In the genomic region with DNA sequence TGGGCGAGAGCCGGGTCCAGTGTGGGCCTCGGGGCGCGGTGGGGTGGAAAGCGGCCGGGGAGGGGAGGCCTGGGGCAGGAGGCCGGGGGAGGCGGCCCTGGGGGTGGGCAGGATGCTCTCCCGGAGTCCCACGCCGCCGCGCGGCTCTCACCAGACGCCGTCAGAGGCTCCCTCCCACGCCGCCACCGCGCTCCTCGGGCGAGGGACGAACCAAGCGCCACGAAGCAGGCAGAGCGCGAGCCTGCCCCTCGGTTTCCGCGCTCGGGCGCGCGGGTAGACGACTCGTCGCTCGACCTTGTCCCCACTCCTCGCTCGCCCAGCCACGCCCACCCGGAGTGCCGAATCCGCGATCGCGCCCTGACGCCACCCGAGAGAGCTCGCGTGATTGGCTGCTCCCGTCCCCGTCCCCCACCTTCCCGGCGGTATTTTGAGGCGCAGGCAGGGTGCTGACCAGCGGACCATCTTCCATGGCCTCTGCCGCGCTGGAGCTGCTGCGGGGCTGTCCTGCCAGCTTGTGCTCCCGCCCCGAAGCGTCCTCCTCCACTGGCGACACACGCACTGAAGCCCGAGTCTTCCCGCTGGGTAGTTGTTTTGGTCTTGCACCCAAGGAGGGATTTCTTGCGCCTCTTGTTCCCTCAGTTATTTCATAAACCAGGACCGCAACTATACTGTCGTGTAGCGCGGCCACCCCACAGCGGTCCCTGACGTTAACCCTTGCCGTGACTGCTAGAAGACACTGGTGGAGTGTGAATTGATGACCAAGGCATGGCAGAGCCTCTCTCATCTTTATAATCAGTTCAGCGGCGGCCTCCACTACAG, we compare ENCODE assay signal across 1 cellular context.
TF ChIP-seq lines count a peak whose summit lies in the region.

A gene with protein sequence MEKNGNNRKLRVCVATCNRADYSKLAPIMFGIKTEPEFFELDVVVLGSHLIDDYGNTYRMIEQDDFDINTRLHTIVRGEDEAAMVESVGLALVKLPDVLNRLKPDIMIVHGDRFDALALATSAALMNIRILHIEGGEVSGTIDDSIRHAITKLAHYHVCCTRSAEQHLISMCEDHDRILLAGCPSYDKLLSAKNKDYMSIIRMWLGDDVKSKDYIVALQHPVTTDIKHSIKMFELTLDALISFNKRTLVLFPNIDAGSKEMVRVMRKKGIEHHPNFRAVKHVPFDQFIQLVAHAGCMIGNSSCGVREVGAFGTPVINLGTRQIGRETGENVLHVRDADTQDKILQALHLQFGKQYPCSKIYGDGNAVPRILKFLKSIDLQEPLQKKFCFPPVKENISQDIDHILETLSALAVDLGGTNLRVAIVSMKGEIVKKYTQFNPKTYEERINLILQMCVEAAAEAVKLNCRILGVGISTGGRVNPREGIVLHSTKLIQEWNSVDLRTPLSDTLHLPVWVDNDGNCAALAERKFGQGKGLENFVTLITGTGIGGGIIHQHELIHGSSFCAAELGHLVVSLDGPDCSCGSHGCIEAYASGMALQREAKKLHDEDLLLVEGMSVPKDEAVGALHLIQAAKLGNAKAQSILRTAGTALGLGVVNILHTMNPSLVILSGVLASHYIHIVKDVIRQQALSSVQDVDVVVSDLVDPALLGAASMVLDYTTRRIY (minus strand): TSS at position 279 of the 819 bp plus-strand sequence. CDS start 9,093 bp downstream, outside the sequence.

TF ChIP-seq in HepG2, 621 proteins besides CTCF, POLR2A, EP300 and RAD21 (continued from another document and continues in another):
- TF ChIP-seq, protein P1, sequence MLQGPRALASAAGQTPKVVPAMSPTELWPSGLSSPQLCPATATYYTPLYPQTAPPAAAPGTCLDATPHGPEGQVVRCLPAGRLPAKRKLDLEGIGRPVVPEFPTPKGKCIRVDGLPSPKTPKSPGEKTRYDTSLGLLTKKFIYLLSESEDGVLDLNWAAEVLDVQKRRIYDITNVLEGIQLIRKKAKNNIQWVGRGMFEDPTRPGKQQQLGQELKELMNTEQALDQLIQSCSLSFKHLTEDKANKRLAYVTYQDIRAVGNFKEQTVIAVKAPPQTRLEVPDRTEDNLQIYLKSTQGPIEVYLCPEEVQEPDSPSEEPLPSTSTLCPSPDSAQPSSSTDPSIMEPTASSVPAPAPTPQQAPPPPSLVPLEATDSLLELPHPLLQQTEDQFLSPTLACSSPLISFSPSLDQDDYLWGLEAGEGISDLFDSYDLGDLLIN (CRISPR knock-in tag; IDR thresholded peaks at IDR 0.05; ENCODE audit: borderline replicate concordance) = peak; percentile 86; the same call in 1 of the 2 replicates
- TF ChIP-seq DMTF1 (CRISPR knock-in tag; IDR thresholded peaks at IDR 0.05) = no peak
- TF ChIP-seq, protein P2, sequence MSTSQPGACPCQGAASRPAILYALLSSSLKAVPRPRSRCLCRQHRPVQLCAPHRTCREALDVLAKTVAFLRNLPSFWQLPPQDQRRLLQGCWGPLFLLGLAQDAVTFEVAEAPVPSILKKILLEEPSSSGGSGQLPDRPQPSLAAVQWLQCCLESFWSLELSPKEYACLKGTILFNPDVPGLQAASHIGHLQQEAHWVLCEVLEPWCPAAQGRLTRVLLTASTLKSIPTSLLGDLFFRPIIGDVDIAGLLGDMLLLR (CRISPR knock-in tag; IDR thresholded peaks at IDR 0.05) = peak; percentile 56
- TF ChIP-seq DPF2 (CRISPR knock-in tag; IDR thresholded peaks at IDR 0.05; ENCODE audit: borderline replicate concordance, low read depth) = no peak
- TF ChIP-seq HIVEP1 (CRISPR knock-in tag; IDR thresholded peaks at IDR 0.05) = peak; percentile 71
- TF ChIP-seq, protein P3, sequence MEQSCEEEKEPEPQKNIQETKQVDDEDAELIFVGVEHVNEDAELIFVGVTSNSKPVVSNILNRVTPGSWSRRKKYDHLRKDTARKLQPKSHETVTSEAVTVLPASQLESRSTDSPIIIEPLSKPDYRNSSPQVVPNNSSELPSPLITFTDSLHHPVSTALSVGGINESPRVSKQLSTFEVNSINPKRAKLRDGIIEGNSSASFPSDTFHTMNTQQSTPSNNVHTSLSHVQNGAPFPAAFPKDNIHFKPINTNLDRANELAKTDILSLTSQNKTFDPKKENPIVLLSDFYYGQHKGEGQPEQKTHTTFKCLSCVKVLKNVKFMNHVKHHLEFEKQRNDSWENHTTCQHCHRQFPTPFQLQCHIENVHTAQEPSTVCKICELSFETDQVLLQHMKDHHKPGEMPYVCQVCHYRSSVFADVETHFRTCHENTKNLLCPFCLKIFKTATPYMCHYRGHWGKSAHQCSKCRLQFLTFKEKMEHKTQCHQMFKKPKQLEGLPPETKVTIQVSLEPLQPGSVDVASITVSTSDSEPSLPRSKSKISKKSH (CRISPR knock-in tag; IDR thresholded peaks at IDR 0.05; ENCODE audit: borderline replicate concordance) = peak; percentile 70; the same call in 1 of the 2 replicates
- no peak for TF ChIP-seq ZNF569 (CRISPR knock-in tag; IDR thresholded peaks at IDR 0.05; ENCODE audit: borderline replicate concordance)
- TF ChIP-seq ZNF484 (CRISPR knock-in tag; IDR thresholded peaks at IDR 0.05; ENCODE audit: borderline replicate concordance, low read depth) = no peak
- TF ChIP-seq NR3C1 (CRISPR knock-in tag; IDR thresholded peaks at IDR 0.05) = no peak
- peak; percentile 61; the same call in 1 of the 2 replicates for TF ChIP-seq ZHX1 (CRISPR knock-in tag; IDR thresholded peaks at IDR 0.05; ENCODE audit: low read depth)
- TF ChIP-seq ZNF317 (CRISPR knock-in tag; IDR thresholded peaks at IDR 0.05) = peak; percentile 79; the same call in 1 of the 2 replicates
- no peak for TF ChIP-seq ZFAT (CRISPR knock-in tag; conservative IDR thresholded peaks at IDR 0.05)
- TF ChIP-seq ZNF446 (CRISPR knock-in tag; IDR thresholded peaks at IDR 0.05) = no peak; the same call in 1 of the 2 replicates
- peak; percentile 93 for TF ChIP-seq ZFX (CRISPR knock-in tag; IDR thresholded peaks at IDR 0.05; ENCODE audit: low read depth)
- TF ChIP-seq POLR2AphosphoS5 (IDR thresholded peaks at IDR 0.05; ENCODE audit: low read depth, low read length) = peak; percentile 94
- no peak for TF ChIP-seq ZBTB21 (CRISPR knock-in tag; IDR thresholded peaks at IDR 0.05)
- no peak for TF ChIP-seq ZBTB1 (CRISPR knock-in tag; IDR thresholded peaks at IDR 0.05; ENCODE audit: borderline replicate concordance)
- peak; percentile 29; the same call in 1 of the 2 replicates for TF ChIP-seq TARDBP (CRISPR knock-in tag; IDR thresholded peaks at IDR 0.05)
- TF ChIP-seq ZNF180 (CRISPR knock-in tag; IDR thresholded peaks at IDR 0.05; ENCODE audit: borderline replicate concordance, low read depth) = no peak
- no peak for TF ChIP-seq ZNF614 (CRISPR knock-in tag; IDR thresholded peaks at IDR 0.05; ENCODE audit: borderline replicate concordance)
- no peak for TF ChIP-seq ZNF20 (CRISPR knock-in tag; IDR thresholded peaks at IDR 0.05)
- peak; percentile 96 for TF ChIP-seq TAF1 (CRISPR knock-in tag; IDR thresholded peaks at IDR 0.05)
- TF ChIP-seq ZNF878 (CRISPR knock-in tag; IDR thresholded peaks at IDR 0.05) = peak; percentile 84
- no peak for TF ChIP-seq GABPA (IDR thresholded peaks at IDR 0.05; ENCODE audit: low read depth, low read length)
- no peak for TF ChIP-seq GABPA (CRISPR knock-in tag; IDR thresholded peaks at IDR 0.05; ENCODE audit: low read depth)
- TF ChIP-seq ZNF720 (CRISPR knock-in tag; IDR thresholded peaks at IDR 0.05) = no peak
- peak; percentile 59; the same call in 1 of the 2 replicates for TF ChIP-seq E2F1 (CRISPR knock-in tag; IDR thresholded peaks at IDR 0.05)
- TF ChIP-seq, protein P4, sequence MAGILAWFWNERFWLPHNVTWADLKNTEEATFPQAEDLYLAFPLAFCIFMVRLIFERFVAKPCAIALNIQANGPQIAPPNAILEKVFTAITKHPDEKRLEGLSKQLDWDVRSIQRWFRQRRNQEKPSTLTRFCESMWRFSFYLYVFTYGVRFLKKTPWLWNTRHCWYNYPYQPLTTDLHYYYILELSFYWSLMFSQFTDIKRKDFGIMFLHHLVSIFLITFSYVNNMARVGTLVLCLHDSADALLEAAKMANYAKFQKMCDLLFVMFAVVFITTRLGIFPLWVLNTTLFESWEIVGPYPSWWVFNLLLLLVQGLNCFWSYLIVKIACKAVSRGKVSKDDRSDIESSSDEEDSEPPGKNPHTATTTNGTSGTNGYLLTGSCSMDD (CRISPR knock-in tag; IDR thresholded peaks at IDR 0.05) = no peak
- peak; percentile 58; the same call in 1 of the 2 replicates for TF ChIP-seq GPN1 (CRISPR knock-in tag; IDR thresholded peaks at IDR 0.05; ENCODE audit: borderline replicate concordance)
- TF ChIP-seq HDAC2 (CRISPR knock-in tag; IDR thresholded peaks at IDR 0.05) = peak; percentile 34; the same call in 1 of the 2 replicates
- no peak for TF ChIP-seq ZSCAN9 (CRISPR knock-in tag; IDR thresholded peaks at IDR 0.05; ENCODE audit: borderline replicate concordance)
- no peak for TF ChIP-seq SOX13 (IDR thresholded peaks at IDR 0.05)
- TF ChIP-seq SOX13 (CRISPR knock-in tag; conservative IDR thresholded peaks at IDR 0.05 in 1 of 2, IDR thresholded peaks at IDR 0.05 in 1 of 2) = peak in 1 of 2 experiments; percentile 37; a peak in 1 of 4 replicates
- no peak for TF ChIP-seq MZF1 (CRISPR knock-in tag; IDR thresholded peaks at IDR 0.05; ENCODE audit: borderline replicate concordance)
- peak; percentile 55; the same call in 1 of the 2 replicates for TF ChIP-seq JUNB (CRISPR knock-in tag; IDR thresholded peaks at IDR 0.05; ENCODE audit: borderline replicate concordance)
- peak; percentile 73 for TF ChIP-seq ZBTB38 (CRISPR knock-in tag; IDR thresholded peaks at IDR 0.05)
- TF ChIP-seq, protein P5, sequence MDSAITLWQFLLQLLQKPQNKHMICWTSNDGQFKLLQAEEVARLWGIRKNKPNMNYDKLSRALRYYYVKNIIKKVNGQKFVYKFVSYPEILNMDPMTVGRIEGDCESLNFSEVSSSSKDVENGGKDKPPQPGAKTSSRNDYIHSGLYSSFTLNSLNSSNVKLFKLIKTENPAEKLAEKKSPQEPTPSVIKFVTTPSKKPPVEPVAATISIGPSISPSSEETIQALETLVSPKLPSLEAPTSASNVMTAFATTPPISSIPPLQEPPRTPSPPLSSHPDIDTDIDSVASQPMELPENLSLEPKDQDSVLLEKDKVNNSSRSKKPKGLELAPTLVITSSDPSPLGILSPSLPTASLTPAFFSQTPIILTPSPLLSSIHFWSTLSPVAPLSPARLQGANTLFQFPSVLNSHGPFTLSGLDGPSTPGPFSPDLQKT (CRISPR knock-in tag; IDR thresholded peaks at IDR 0.05; ENCODE audit: borderline replicate concordance) = no peak
- no peak for TF ChIP-seq HMGA1 (CRISPR knock-in tag; conservative IDR thresholded peaks at IDR 0.05)
- TF ChIP-seq CBFB (CRISPR knock-in tag; IDR thresholded peaks at IDR 0.05) = peak; percentile 78; the same call in 1 of the 2 replicates
- TF ChIP-seq CBX1 (IDR thresholded peaks at IDR 0.05; ENCODE audit: low read depth) = peak; percentile 91
- TF ChIP-seq LCORL (IDR thresholded peaks at IDR 0.05) = no peak
- TF ChIP-seq LCORL (CRISPR knock-in tag; IDR thresholded peaks at IDR 0.05) = peak; percentile 80
- TF ChIP-seq, protein P6, sequence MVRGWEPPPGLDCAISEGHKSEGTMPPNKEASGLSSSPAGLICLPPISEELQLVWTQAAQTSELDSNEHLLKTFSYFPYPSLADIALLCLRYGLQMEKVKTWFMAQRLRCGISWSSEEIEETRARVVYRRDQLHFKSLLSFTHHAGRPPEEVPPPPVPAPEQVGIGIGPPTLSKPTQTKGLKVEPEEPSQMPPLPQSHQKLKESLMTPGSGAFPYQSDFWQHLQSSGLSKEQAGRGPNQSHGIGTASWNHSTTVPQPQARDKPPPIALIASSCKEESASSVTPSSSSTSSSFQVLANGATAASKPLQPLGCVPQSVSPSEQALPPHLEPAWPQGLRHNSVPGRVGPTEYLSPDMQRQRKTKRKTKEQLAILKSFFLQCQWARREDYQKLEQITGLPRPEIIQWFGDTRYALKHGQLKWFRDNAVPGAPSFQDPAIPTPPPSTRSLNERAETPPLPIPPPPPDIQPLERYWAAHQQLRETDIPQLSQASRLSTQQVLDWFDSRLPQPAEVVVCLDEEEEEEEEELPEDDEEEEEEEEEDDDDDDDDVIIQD (CRISPR knock-in tag; IDR thresholded peaks at IDR 0.05; ENCODE audit: low read depth) = peak; percentile 51; the same call in 1 of the 2 replicates
- no peak for TF ChIP-seq FOXM1 (CRISPR knock-in tag; IDR thresholded peaks at IDR 0.05)
